7 cellular contexts compared by ENCODE assay signal in genomic region chr17:79587945-79588344, GRCh38. TPM values are rescaled to one million over a fixed set of nuclear protein-coding genes. Genes with fewer than 3 reads are reported as not detected.
"Had no signal": no experiment of that assay in that cellular context is flagged by ENCODE, and none has a peak within 500 bp of the region (broad histone marks: within the 10 kb centered on the region; RNA-seq: fewer than 3 reads in every experiment).

No MANE protein-coding gene starts in this region.

- ATAC-seq: HepG2, K562 had no signal

- H3K27ac ChIP-seq: HL-60 had no signal

- DNase-seq: IMR-90, KBM-7, KG1 had no signal

- H3K4me3 ChIP-seq: K562 had no signal

RNA-seq across cellular contexts. Expression of gene RBFOX3, which starts 22.9 kb away (rescaled TPM):
- total RNA-seq: HepG2, HT-29, IMR-90, K562 had no signal
